15 cellular contexts compared by ENCODE assay signal in genomic region chrX:11446951-11447350, GRCh38.
"Had no signal": no experiment of that assay in that cellular context is flagged by ENCODE, and none has a peak within 500 bp of the region (broad histone marks: within the 10 kb centered on the region; RNA-seq: fewer than 3 reads in every experiment).

No MANE protein-coding gene starts in this region.

- H3K9me3 ChIP-seq: mucosa of descending colon, suprapubic skin had no signal

- DNase-seq: activated CD4-positive, alpha-beta T cell treated with anti-CD3 and anti-CD28 coated beads for 1 hour; activated CD4-positive, alpha-beta T cell treated with anti-CD3 and anti-CD28 coated beads, Interleukin-2, amount 50 U/mL, for 48 hours; activated gamma-delta T cell treated with Interleukin-2 at 50 U/mL for 16 hours; activated naive CD8-positive, alpha-beta T cell treated with anti-CD3 and anti-CD28 coated beads for 36 hours; activated T-cell treated with anti-CD3 and anti-CD28 coated beads, Interleukin-2, amount 50 U/mL, for 48 hours; anterior cingulate cortex; left colon; mucosa of descending colon; occipital lobe; stimulated activated CD4-positive, alpha-beta T cell treated with anti-CD3 and anti-CD28 coated beads, Interleukin-2, amount 100 ng/mL, for 48 hours; stimulated activated naive CD8-positive, alpha-beta T cell treated with anti-CD3 and anti-CD28 coated beads, Interleukin-15, Interleukin-2, amounts not matched to agents 100 U/mL and 50 U/mL, for 24 hours; T-helper 9 cell had no signal

- H3K27me3 ChIP-seq: cardiac muscle cell, suprapubic skin had no signal

- H3K36me3 ChIP-seq: cardiac muscle cell, suprapubic skin had no signal

- ATAC-seq: left colon; mucosa of descending colon; natural killer cell treated with Interleukin-12 subunit alpha and Interleukin-12 subunit beta and Interleukin-15 and Interleukin-18, amount 100 ng/mL, for 72 hours; stimulated activated naive CD8-positive, alpha-beta T cell treated with anti-CD3 and anti-CD28 coated beads, Interleukin-15, Interleukin-2, amounts not matched to agents 100 U/mL and 50 U/mL, for 24 hours had no signal

- H3K4me3 ChIP-seq: cardiac muscle cell, mucosa of descending colon, suprapubic skin had no signal

- H3K27ac ChIP-seq: cardiac muscle cell, suprapubic skin had no signal
